8 cellular contexts compared by ENCODE assay signal in the genomic region with DNA sequence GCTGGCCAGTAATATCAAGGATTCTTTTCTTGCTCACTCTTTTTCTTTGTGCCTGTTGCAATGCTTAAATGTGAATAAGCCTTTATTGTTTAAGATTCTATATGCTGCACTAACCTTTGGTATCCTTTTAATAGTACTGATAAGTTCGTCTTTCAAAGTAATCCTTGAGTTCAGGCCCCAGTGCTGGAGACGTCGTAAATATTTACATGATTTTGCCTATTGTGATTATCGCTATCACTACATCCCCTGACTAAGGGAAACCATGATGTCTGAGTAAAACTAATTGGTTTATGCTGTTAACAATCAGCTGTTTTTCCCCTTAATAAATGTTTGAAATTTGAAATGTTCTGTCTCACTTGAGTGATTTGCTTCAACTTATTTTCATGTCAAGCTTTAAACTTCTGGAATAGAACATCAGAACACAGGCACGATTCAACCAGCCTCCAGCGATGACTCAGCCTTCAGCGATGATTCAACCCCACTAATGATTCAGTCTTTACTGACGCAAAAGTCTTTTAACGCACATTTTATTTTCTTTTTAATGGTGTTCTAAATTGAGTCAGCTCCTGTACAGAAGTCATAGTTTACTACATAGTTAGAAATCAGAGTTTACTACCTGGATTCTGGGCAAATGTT. TPM values are rescaled to one million over a fixed set of nuclear protein-coding genes. Genes with fewer than 3 reads are reported as not detected.
DNase-seq lines count a peak whose midpoint lies in the region; ATAC-seq and TF ChIP-seq lines count a peak whose summit lies in the region.

No MANE protein-coding gene starts in this region.

- no peak overlapping the region for H4K91ac ChIP-seq in mesenchymal stem cell (ENCODE audit: low read length)

- H2BK15ac ChIP-seq in mesenchymal stem cell (ENCODE audit: low read depth, poor library complexity, severe bottlenecking), result no peak overlapping the region

- H3K9ac ChIP-seq in mesenchymal stem cell (ENCODE audit: low read length) (peak overlapping the region; percentile 70), stomach smooth muscle (ENCODE audit: low read length in 2 of 2) (peak overlapping the region in 1 of 2 donors; percentile 21)

- no peak overlapping the region for H3K14ac ChIP-seq in mesenchymal stem cell (ENCODE audit: low read length in 2 of 2)

- H3K4me1 ChIP-seq in mesenchymal stem cell (ENCODE audit: control insufficient read depth, insufficient read depth, low read depth, low read length) (peaks cover 16% of the 10 kb centered on the region), stomach smooth muscle (ENCODE audit: control insufficient read depth, insufficient read depth, low read length) (peaks cover 12% of the 10 kb centered on the region)

- no peak overlapping the region for H2BK120ac ChIP-seq in mesenchymal stem cell (ENCODE audit: low read depth, low read length)

- no peak overlapping the region for H3K4me3 ChIP-seq in astrocyte of the spinal cord (ENCODE audit: low read depth, low read length)
- peak overlapping the region in 1 of 2 experiments; percentile 14 for H3K4me3 ChIP-seq in mesenchymal stem cell (ENCODE audit: insufficient read depth in 1 of 2, low read depth in 1 of 2, low read length in 2 of 2)
- peak overlapping the region in 1 of 2 donors; percentile 23 for H3K4me3 ChIP-seq in stomach smooth muscle (ENCODE audit: low read length in 2 of 2)

- no peak overlapping the region for H4K8ac ChIP-seq in mesenchymal stem cell (ENCODE audit: low read length)

- no peak for ATAC-seq in GM18502 (IDR thresholded peaks at IDR 0.05; ENCODE audit: poor library complexity, unreplicated experiment)
- ATAC-seq in HG03342 (IDR thresholded peaks at IDR 0.05; ENCODE audit: unreplicated experiment), result no peak
- no peak for ATAC-seq in HG02588 (IDR thresholded peaks at IDR 0.05; ENCODE audit: unreplicated experiment)

- H3K36me3 ChIP-seq in mesenchymal stem cell (ENCODE audit: control insufficient read depth in 1 of 2, insufficient read depth in 2 of 2, low read depth in 1 of 2, low read length in 2 of 2), result peaks cover 0 to 31% of the 10 kb centered on the region in 2 experiments
- H3K36me3 ChIP-seq in stomach smooth muscle (ENCODE audit: control insufficient read depth in 2 of 2, insufficient read depth in 2 of 2, low read length in 2 of 2), result no peaks in the 10 kb centered on the region

- no peak overlapping the region for H2AFZ ChIP-seq in mesenchymal stem cell (ENCODE audit: low read depth, low read length)

- no peak overlapping the region for H2BK5ac ChIP-seq in mesenchymal stem cell (ENCODE audit: low read depth, low read length, poor library complexity, severe bottlenecking)

- peak overlapping the region in 1 of 2 experiments; percentile 13 for H3K4ac ChIP-seq in mesenchymal stem cell (ENCODE audit: low read depth in 1 of 2, low read length in 2 of 2)

- H3K27ac ChIP-seq in mesenchymal stem cell (ENCODE audit: low read length, poor library complexity, severe bottlenecking) (peak overlapping the region; percentile 59), stomach smooth muscle (ENCODE audit: low read length) (peak overlapping the region; percentile 33)

- 0% methylated on average over 2 of the region's 9 CpGs for WGBS in mesenchymal stem cell

- H3K79me1 ChIP-seq in mesenchymal stem cell (replicated peaks; ENCODE audit: low read length, poor library complexity, severe bottlenecking), result peaks cover 19% of the 10 kb centered on the region

- H3K18ac ChIP-seq in mesenchymal stem cell (ENCODE audit: low read depth in 1 of 2, low read length in 2 of 2), result no peak overlapping the region

- H3K9me3 ChIP-seq in mesenchymal stem cell (ENCODE audit: control insufficient read depth, low read length) (no peaks in the 10 kb centered on the region), stomach smooth muscle (ENCODE audit: control insufficient read depth in 2 of 2, low read length in 2 of 2) (no peaks in the 10 kb centered on the region)

- no peaks in the 10 kb centered on the region for H3K27me3 ChIP-seq in mesenchymal stem cell (ENCODE audit: control insufficient read depth in 1 of 2, insufficient read depth in 1 of 2, low read length in 2 of 2)
- H3K27me3 ChIP-seq in stomach smooth muscle (ENCODE audit: control insufficient read depth in 1 of 2, insufficient read depth in 2 of 2, low read length in 2 of 2), result peaks cover 0 to 10% of the 10 kb centered on the region in 2 donors

- no peak overlapping the region for H3K23ac ChIP-seq in mesenchymal stem cell (ENCODE audit: low read length in 2 of 2)

- H3K4me2 ChIP-seq in mesenchymal stem cell (ENCODE audit: low read length, poor library complexity, severe bottlenecking), result no peak overlapping the region

- DNase-seq in H4 (ENCODE audit: low spot score) (peak; percentile 88), SW480 (ENCODE audit: low spot score) (peak; percentile 79), astrocyte of the spinal cord (ENCODE audit: low read depth, low spot score) (peak; percentile 93), mesenchymal stem cell (peak; percentile 91)

- peak overlapping the region in 1 of 2 experiments; percentile 63 for H2BK12ac ChIP-seq in mesenchymal stem cell (ENCODE audit: low read length in 2 of 2)

- no peak overlapping the region for H2AK5ac ChIP-seq in mesenchymal stem cell (ENCODE audit: low read length, severe bottlenecking)

- in situ Hi-C loops in astrocyte of the spinal cord (cut with HindIII; ENCODE audit: low sequenced_read_pairs), result loop anchor here (25.0 kb wide), 1 partner anchor 230 kb away; no protein-coding TSS in a partner anchor

- no peak for TF ChIP-seq CTCF in astrocyte of the spinal cord (IDR thresholded peaks at IDR 0.05; ENCODE audit: low read depth, low read length)

RNA-seq across cellular contexts. Expression of a gene that starts 3.9 kb away (rescaled TPM):
- 24.8 and 36.7 TPM in 2 replicates for total RNA-seq in H4 (2014; rRNA removed; shearing (Covaris generic))
- polyA plus RNA-seq in mesenchymal stem cell (2013, experiment 1 of 2), result 44.4 TPM
- polyA plus RNA-seq in mesenchymal stem cell (2013, experiment 2 of 2), result 44.7 TPM

RNA-seq across cellular contexts. Expression of a gene that starts 20.1 kb away (rescaled TPM):
- 33.7 and 42.4 TPM in 2 replicates for total RNA-seq in H4 (2014; rRNA removed; shearing (Covaris generic))
- polyA plus RNA-seq in mesenchymal stem cell (2013, experiment 1 of 2), result 7.3 TPM
- polyA plus RNA-seq in mesenchymal stem cell (2013, experiment 2 of 2), result 7.9 TPM
